19 cellular contexts compared by ENCODE assay signal in genomic region chr10:50528206-50528605, GRCh38.
A peak's percentile ranks its signal among the peaks of the same experiment; 100 is the strongest.
DNase-seq lines count a peak whose midpoint lies in the region; ATAC-seq lines count a peak whose summit lies in the region.
"Had no signal": no experiment of that assay in that cellular context is flagged by ENCODE, and none has a peak within 500 bp of the region (broad histone marks: within the 10 kb centered on the region; RNA-seq: fewer than 3 reads in every experiment).

No MANE protein-coding gene starts in this region.

- H3K9me3 Mint-ChIP-seq in central memory CD8-positive, alpha-beta T cell, result no peaks in the 10 kb centered on the region
- H3K9me3 Mint-ChIP-seq: HFFc6 had no signal

- H3K27ac ChIP-seq in substantia nigra (ENCODE audit: low read depth, low read length, poor library complexity, severe bottlenecking), result peak overlapping the region; percentile 5
- H3K27ac ChIP-seq: SK-N-MC had no signal

- H3K36me3 Mint-ChIP-seq in central memory CD8-positive, alpha-beta T cell (ENCODE audit: insufficient read depth), result no peaks in the 10 kb centered on the region

- intact Hi-C loops in head of caudate nucleus (cut with DNase I), result no loop called here

- H3K4me3 Mint-ChIP-seq in central memory CD8-positive, alpha-beta T cell, result no peak overlapping the region
- H3K4me3 Mint-ChIP-seq: HFFc6 had no signal

- H3K27me3 Mint-ChIP-seq in central memory CD8-positive, alpha-beta T cell, result no peaks in the 10 kb centered on the region

- DNase-seq in central memory CD8-positive, alpha-beta T cell (ENCODE audit: low spot score in 2 of 2), result no peak
- no peak for DNase-seq in substantia nigra (lab: John Stamatoyannopoulos, UW)
- DNase-seq in head of caudate nucleus, result no peak
- DNase-seq in T-helper 1 cell, result no peak
- DNase-seq: ACHN, C1 segment of cervical spinal cord, DMS79 treated with DMSO at 0.1 percent for 48 hours, H7, HFFc6, KBM-7, NCI-H1105 treated with DMSO at 0.1 percent for 48 hours, NCI-H1694 treated with DMSO at 0.1 percent for 48 hours, NCI-H510A, NCI-H748 treated with DMSO at 0.1 percent for 48 hours, SHP77 had no signal

- peak overlapping the region; percentile 79 for H3K27ac Mint-ChIP-seq in central memory CD8-positive, alpha-beta T cell (ENCODE audit: low read depth)
- H3K27ac Mint-ChIP-seq: HFFc6 had no signal

- ATAC-seq in GM18907 (IDR thresholded peaks at IDR 0.05; ENCODE audit: unreplicated experiment), result peak; percentile 70
- peak; percentile 56 for ATAC-seq in HG02678 (IDR thresholded peaks at IDR 0.05; ENCODE audit: unreplicated experiment)
- no peak for ATAC-seq in central memory CD8-positive, alpha-beta T cell (replicated peaks; ENCODE audit: extremely low read depth, poor library complexity, severe bottlenecking)
- no peak for ATAC-seq in GM21447 (IDR thresholded peaks at IDR 0.05; ENCODE audit: unreplicated experiment)

- H3K4me1 Mint-ChIP-seq in central memory CD8-positive, alpha-beta T cell, result peaks cover 45% of the 10 kb centered on the region

Comparison
In these comparisons a context has a peak if more than half of its experiments do, and no peak if none do; other contexts are left out.
1. ATAC-seq: peak in GM18907 (single experiment) and HG02678 (single experiment); none in central memory CD8-positive, alpha-beta T cell (single experiment) and GM21447 (single experiment).